ENCODE assay signal across 1 cellular context in the genomic region with DNA sequence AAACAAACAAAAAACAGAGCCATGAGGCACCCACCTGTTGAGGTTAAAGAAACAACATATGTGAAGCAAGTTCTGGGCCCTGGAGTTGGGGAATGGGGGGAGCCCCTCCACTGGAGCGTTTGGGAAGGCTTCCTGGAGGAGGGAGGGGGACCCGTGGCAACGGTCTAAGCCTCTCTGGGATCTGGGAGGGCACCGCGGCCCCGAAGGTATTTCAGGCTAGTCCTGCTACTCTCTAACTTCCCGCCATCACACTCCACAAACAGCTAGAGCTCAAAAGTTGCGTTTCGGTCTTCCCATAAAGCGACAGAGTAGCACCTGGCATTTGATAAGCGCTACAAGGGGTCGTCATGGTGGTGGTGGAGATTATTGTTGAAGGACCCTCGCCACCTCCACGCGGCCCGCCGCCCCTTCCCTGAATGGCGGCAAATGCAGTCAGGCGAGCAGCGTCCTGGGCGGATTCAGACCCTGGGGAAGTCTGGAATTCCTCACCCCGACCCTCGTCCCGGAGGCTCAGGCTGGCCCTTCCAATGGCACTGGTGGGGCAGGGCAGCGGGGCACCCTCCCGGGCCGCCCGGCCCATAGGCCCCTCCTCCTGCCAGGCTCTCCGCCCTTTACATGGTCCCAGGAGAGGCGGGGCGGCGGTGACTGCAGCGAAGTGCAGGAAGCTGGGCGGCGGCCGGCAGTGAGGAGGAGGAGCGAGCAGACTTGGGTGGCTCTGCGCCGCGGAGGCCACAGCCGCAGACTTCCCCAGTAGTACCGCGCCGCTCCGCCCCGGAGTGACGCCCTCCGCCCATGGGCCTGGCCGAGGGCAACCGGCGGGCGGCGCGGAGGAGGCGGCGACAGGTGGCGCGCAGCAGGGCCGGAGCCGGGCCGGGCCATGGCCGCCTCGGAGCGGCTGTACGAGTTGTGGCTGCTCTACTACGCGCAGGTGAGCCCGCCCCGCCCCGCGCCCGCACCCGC.
TF ChIP-seq lines count a peak whose summit lies in the region.

A gene with protein sequence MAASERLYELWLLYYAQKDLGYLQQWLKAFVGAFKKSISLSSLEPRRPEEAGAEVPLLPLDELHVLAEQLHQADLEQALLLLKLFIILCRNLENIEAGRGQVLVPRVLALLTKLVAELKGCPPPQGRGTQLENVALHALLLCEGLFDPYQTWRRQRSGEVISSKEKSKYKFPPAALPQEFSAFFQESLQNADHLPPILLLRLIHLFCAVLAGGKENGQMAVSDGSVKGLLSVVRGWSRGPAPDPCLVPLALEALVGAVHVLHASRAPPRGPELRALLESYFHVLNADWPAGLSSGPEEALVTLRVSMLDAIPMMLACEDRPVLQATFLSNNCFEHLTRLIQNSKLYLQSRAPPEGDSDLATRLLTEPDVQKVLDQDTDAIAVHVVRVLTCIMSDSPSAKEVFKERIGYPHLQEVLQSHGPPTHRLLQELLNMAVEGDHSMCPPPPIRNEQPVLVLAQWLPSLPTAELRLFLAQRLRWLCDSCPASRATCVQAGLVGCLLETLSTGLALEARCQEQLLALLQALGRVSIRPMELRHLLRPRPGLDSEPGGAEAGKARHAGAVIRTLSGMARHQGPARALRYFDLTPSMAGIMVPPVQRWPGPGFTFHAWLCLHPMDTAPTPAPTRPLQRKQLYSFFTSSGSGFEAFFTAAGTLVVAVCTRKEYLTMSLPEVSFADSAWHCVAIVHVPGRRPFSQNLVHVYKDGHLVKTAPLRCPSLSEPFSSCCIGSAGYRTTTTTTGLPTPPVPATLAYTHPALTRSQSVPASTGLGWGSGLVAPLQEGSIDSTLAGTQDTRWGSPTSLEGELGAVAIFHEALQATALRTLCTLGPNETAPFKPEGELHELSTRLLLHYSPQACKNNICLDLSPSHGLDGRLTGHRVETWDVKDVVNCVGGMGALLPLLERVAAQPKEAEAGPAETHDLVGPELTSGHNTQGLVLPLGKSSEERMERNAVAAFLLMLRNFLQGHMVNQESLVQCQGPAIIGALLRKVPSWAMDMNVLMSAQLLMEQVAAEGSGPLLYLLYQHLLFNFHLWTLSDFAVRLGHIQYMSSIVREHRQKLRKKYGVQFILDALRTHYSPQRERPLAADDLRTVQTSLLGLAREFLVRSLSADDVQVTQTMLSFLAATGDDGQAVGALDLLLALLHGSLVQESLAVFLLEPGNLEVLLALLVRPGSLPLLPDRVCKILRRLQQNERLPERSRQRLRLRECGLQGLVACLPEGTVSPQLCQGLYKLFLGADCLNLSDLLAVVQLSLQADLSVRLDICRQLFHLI (N-terminal part only) (plus strand): TSS at position 682 of the 960 bp plus-strand sequence. CDS start 196 bp downstream, at position 878.

TF ChIP-seq in HepG2, 621 proteins besides CTCF, POLR2A, EP300 and RAD21 (continued from another document and continues in another):
- TF ChIP-seq ZBTB21 (CRISPR knock-in tag; IDR thresholded peaks at IDR 0.05) (no peak), NBN (conservative IDR thresholded peaks at IDR 0.05) (no peak), YEATS4 (CRISPR knock-in tag; IDR thresholded peaks at IDR 0.05; ENCODE audit: borderline replicate concordance) (peak; percentile 71; the same call in 1 of the 2 replicates), PAF1 (CRISPR knock-in tag; IDR thresholded peaks at IDR 0.05) (no peak), ZNF569 (CRISPR knock-in tag; IDR thresholded peaks at IDR 0.05; ENCODE audit: borderline replicate concordance) (0 out of 2 replicates have a peak, but pooled peaks have one; percentile 44), ETV6 (CRISPR knock-in tag; conservative IDR thresholded peaks at IDR 0.05) (no peak), JUN (CRISPR knock-in tag; IDR thresholded peaks at IDR 0.05) (no peak), KMT2A (CRISPR knock-in tag; IDR thresholded peaks at IDR 0.05) (peak; percentile 35), SRSF9 (IDR thresholded peaks at IDR 0.05; ENCODE audit: borderline replicate concordance, insufficient read depth, low read depth, low read length, poor library complexity, severe bottlenecking) (no peak), ZSCAN12 (CRISPR knock-in tag; IDR thresholded peaks at IDR 0.05) (no peak), CREB1 (IDR thresholded peaks at IDR 0.05) (no peak), CREB1 (CRISPR knock-in tag; IDR thresholded peaks at IDR 0.05) (no peak), HOXA5 (CRISPR knock-in tag; IDR thresholded peaks at IDR 0.05) (peak; percentile 92), HOXA9 (CRISPR knock-in tag; IDR thresholded peaks at IDR 0.05; ENCODE audit: borderline replicate concordance) (peak; percentile 25; the same call in 1 of the 2 replicates), ZIK1 (CRISPR knock-in tag; IDR thresholded peaks at IDR 0.05; ENCODE audit: borderline replicate concordance, low read depth) (peak; percentile 73; the same call in 1 of the 2 replicates), ZBTB7B (CRISPR knock-in tag; IDR thresholded peaks at IDR 0.05) (no peak; the same call in 1 of the 2 replicates), NFKBIZ (CRISPR knock-in tag; IDR thresholded peaks at IDR 0.05) (no peak), ZFP82 (CRISPR knock-in tag; IDR thresholded peaks at IDR 0.05; ENCODE audit: borderline replicate concordance) (peak; percentile 18; the same call in 1 of the 2 replicates), ZNF605 (CRISPR knock-in tag; IDR thresholded peaks at IDR 0.05) (no peak), GATA4 (IDR thresholded peaks at IDR 0.05; ENCODE audit: borderline replicate concordance, low read depth) (peak; percentile 17; the same call in 1 of the 2 replicates), SMARCC2 (IDR thresholded peaks at IDR 0.05) (no peak)
- TF ChIP-seq, protein P1, sequence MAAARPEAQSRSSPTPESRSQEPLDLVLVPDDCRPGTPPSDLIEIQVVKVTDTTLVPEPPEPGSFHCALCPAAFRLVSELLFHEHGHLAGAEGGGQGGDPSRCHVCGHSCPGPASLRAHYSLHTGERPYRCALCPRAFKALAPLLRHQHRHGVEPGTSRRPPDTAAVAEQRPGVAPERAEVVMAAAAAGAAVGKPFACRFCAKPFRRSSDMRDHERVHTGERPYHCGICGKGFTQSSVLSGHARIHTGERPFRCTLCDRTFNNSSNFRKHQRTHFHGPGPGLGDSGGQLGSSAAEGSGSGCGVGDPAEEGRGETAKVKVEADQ (CRISPR knock-in tag; IDR thresholded peaks at IDR 0.05; ENCODE audit: borderline replicate concordance), result no peak; the same call in none of the 2 replicates
- TF ChIP-seq, protein P2, sequence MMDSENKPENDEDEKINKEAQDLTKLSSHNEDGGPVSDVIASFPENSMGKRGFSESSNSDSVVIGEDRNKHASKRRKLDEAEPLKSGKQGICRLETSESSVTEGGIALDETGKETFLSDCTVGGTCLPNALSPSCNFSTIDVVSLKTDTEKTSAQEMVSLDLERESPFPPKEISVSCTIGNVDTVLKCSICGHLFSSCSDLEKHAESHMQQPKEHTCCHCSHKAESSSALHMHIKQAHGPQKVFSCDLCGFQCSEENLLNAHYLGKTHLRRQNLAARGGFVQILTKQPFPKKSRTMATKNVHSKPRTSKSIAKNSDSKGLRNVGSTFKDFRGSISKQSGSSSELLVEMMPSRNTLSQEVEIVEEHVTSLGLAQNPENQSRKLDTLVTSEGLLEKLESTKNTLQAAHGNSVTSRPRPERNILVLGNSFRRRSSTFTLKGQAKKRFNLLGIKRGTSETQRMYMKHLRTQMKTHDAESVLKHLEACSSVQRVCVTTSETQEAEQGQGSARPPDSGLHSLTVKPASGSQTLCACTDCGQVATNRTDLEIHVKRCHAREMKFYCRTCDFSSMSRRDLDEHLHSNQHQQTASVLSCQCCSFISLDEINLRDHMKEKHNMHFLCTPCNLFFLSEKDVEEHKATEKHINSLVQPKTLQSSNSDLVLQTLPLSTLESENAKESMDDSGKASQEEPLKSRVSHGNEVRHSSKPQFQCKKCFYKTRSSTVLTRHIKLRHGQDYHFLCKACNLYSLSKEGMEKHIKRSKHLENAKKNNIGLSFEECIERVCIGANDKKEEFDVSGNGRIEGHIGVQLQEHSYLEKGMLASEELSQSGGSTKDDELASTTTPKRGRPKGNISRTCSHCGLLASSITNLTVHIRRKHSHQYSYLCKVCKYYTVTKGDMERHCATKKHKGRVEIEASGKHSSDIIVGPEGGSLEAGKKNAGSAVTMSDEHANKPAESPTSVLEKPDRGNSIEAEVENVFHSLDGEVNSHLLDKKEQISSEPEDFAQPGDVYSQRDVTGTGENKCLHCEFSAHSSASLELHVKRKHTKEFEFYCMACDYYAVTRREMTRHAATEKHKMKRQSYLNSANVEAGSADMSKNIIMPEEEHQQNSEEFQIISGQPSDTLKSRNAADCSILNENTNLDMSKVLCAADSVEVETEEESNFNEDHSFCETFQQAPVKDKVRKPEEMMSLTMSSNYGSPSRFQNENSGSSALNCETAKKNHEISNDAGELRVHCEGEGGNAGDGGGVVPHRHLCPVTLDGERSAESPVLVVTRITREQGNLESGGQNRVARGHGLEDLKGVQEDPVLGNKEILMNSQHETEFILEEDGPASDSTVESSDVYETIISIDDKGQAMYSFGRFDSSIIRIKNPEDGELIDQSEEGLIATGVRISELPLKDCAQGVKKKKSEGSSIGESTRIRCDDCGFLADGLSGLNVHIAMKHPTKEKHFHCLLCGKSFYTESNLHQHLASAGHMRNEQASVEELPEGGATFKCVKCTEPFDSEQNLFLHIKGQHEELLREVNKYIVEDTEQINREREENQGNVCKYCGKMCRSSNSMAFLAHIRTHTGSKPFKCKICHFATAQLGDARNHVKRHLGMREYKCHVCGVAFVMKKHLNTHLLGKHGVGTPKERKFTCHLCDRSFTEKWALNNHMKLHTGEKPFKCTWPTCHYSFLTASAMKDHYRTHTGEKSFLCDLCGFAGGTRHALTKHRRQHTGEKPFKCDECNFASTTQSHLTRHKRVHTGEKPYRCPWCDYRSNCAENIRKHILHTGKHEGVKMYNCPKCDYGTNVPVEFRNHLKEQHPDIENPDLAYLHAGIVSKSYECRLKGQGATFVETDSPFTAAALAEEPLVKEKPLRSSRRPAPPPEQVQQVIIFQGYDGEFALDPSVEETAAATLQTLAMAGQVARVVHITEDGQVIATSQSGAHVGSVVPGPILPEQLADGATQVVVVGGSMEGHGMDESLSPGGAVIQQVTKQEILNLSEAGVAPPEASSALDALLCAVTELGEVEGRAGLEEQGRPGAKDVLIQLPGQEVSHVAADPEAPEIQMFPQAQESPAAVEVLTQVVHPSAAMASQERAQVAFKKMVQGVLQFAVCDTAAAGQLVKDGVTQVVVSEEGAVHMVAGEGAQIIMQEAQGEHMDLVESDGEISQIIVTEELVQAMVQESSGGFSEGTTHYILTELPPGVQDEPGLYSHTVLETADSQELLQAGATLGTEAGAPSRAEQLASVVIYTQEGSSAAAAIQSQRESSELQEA (CRISPR knock-in tag; IDR thresholded peaks at IDR 0.05; ENCODE audit: not compliant biosample characterization), result no peak
- TF ChIP-seq, protein P3, sequence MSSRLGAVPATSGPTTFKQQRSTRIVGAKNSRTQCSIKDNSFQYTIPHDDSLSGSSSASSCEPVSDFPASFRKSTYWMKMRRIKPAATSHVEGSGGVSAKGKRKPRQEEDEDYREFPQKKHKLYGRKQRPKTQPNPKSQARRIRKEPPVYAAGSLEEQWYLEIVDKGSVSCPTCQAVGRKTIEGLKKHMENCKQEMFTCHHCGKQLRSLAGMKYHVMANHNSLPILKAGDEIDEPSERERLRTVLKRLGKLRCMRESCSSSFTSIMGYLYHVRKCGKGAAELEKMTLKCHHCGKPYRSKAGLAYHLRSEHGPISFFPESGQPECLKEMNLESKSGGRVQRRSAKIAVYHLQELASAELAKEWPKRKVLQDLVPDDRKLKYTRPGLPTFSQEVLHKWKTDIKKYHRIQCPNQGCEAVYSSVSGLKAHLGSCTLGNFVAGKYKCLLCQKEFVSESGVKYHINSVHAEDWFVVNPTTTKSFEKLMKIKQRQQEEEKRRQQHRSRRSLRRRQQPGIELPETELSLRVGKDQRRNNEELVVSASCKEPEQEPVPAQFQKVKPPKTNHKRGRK (CRISPR knock-in tag; IDR thresholded peaks at IDR 0.05), result no peak
- TF ChIP-seq, protein P4, sequence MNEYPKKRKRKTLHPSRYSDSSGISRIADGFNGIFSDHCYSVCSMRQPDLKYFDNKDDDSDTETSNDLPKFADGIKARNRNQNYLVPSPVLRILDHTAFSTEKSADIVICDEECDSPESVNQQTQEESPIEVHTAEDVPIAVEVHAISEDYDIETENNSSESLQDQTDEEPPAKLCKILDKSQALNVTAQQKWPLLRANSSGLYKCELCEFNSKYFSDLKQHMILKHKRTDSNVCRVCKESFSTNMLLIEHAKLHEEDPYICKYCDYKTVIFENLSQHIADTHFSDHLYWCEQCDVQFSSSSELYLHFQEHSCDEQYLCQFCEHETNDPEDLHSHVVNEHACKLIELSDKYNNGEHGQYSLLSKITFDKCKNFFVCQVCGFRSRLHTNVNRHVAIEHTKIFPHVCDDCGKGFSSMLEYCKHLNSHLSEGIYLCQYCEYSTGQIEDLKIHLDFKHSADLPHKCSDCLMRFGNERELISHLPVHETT (CRISPR knock-in tag; conservative IDR thresholded peaks at IDR 0.05), result no peak
- TF ChIP-seq, protein P5, sequence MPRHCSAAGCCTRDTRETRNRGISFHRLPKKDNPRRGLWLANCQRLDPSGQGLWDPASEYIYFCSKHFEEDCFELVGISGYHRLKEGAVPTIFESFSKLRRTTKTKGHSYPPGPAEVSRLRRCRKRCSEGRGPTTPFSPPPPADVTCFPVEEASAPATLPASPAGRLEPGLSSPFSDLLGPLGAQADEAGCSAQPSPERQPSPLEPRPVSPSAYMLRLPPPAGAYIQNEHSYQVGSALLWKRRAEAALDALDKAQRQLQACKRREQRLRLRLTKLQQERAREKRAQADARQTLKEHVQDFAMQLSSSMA (CRISPR knock-in tag; IDR thresholded peaks at IDR 0.05), result 0 out of 2 replicates have a peak, but pooled peaks have one; percentile 37
- TF ChIP-seq, protein P6, sequence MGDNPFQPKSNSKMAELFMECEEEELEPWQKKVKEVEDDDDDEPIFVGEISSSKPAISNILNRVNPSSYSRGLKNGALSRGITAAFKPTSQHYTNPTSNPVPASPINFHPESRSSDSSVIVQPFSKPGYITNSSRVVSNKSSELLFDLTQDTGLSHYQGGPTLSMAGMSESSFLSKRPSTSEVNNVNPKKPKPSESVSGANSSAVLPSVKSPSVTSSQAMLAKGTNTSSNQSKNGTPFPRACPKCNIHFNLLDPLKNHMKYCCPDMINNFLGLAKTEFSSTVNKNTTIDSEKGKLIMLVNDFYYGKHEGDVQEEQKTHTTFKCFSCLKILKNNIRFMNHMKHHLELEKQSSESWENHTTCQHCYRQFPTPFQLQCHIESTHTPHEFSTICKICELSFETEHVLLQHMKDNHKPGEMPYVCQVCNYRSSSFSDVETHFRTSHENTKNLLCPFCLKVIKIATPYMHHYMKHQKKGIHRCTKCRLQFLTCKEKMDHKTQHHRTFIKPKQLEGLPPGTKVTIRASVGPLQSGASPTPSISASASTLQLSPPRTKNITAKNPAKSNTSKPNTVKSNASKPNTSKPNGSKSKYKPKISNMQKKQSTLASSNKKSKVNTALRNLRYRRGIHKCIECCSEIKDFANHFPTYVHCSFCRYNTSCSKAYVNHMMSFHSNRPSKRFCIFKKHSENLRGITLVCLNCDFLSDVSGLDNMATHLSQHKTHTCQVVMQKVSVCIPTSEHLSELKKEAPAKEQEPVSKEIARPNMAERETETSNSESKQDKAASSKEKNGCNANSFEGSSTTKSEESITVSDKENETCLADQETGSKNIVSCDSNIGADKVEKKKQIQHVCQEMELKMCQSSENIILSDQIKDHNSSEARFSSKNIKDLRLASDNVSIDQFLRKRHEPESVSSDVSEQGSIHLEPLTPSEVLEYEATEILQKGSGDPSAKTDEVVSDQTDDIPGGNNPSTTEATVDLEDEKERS (CRISPR knock-in tag; IDR thresholded peaks at IDR 0.05), result no peak; the same call in 1 of the 2 replicates
- TF ChIP-seq, protein P7, sequence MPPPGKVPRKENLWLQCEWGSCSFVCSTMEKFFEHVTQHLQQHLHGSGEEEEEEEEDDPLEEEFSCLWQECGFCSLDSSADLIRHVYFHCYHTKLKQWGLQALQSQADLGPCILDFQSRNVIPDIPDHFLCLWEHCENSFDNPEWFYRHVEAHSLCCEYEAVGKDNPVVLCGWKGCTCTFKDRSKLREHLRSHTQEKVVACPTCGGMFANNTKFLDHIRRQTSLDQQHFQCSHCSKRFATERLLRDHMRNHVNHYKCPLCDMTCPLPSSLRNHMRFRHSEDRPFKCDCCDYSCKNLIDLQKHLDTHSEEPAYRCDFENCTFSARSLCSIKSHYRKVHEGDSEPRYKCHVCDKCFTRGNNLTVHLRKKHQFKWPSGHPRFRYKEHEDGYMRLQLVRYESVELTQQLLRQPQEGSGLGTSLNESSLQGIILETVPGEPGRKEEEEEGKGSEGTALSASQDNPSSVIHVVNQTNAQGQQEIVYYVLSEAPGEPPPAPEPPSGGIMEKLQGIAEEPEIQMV (CRISPR knock-in tag; IDR thresholded peaks at IDR 0.05; ENCODE audit: low read depth), result no peak
